ENCODE assay signal across 8 cellular contexts in genomic region chr6:35729349-35729678, GRCh38. TPM values are rescaled to one million over a fixed set of nuclear protein-coding genes. Genes with fewer than 3 reads are reported as not detected.
A peak's percentile ranks its signal among the peaks of the same experiment; 100 is the strongest.
DNase-seq lines count a peak whose midpoint lies in the region; ATAC-seq and TF ChIP-seq lines count a peak whose summit lies in the region.
"Had no signal": no experiment of that assay in that cellular context is flagged by ENCODE, and none has a peak within 500 bp of the region (broad histone marks: within the 10 kb centered on the region; RNA-seq: fewer than 3 reads in every experiment).

No MANE protein-coding gene starts in this region.

- no peaks in the 10 kb centered on the region for H3K27me3 ChIP-seq in foreskin keratinocyte
- H3K27me3 ChIP-seq in suprapubic skin: no peaks in the 10 kb centered on the region

- H3K27ac Mint-ChIP-seq in T-helper 1 cell treated with Interleukin-12 subunit alpha and Interleukin-12 subunit beta and Interleukin-4 antibody, amounts not matched to agents 30 μg/mL and 1 μg/mL, for 36 hours: peak overlapping the region; percentile 49

- no peak for TF ChIP-seq POLR2A in suprapubic skin (IDR thresholded peaks at IDR 0.05)

- ATAC-seq in foreskin keratinocyte (no peak), GM19324 (IDR thresholded peaks at IDR 0.05; ENCODE audit: low FRiP score, unreplicated experiment) (no peak)

- DNase-seq in T-helper 1 cell: no peak
- DNase-seq in foreskin keratinocyte: no peak
- no peak for DNase-seq in suprapubic skin (ENCODE audit: low spot score in 2 of 2)
- no peak for DNase-seq in NCI-H1417 (lab: John Stamatoyannopoulos, UW)
- DNase-seq: 8988T had no signal

- H3K4me1 Mint-ChIP-seq in T-helper 1 cell treated with Interleukin-12 subunit alpha and Interleukin-12 subunit beta and Interleukin-4 antibody, amounts not matched to agents 30 μg/mL and 1 μg/mL, for 36 hours (ENCODE audit: low read depth): peaks cover 63% of the 10 kb centered on the region

- no peaks in the 10 kb centered on the region for H3K36me3 ChIP-seq in suprapubic skin

- peak overlapping the region; percentile 77 for H3K27ac ChIP-seq in foreskin keratinocyte
- H3K27ac ChIP-seq in suprapubic skin: peak overlapping the region; percentile 100

- no peaks in the 10 kb centered on the region for H3K36me3 Mint-ChIP-seq in T-helper 1 cell treated with Interleukin-12 subunit alpha and Interleukin-12 subunit beta and Interleukin-4 antibody, amounts not matched to agents 30 μg/mL and 1 μg/mL, for 36 hours (ENCODE audit: low read depth)

- H3K9me3 Mint-ChIP-seq in T-helper 1 cell treated with Interleukin-12 subunit alpha and Interleukin-12 subunit beta and Interleukin-4 antibody, amounts not matched to agents 30 μg/mL and 1 μg/mL, for 36 hours: no peaks in the 10 kb centered on the region

- H3K4me3 Mint-ChIP-seq in T-helper 1 cell treated with Interleukin-12 subunit alpha and Interleukin-12 subunit beta and Interleukin-4 antibody, amounts not matched to agents 30 μg/mL and 1 μg/mL, for 36 hours: peak overlapping the region; percentile 15

- H3K27me3 Mint-ChIP-seq in T-helper 1 cell treated with Interleukin-12 subunit alpha and Interleukin-12 subunit beta and Interleukin-4 antibody, amounts not matched to agents 30 μg/mL and 1 μg/mL, for 36 hours (ENCODE audit: low read depth): no peaks in the 10 kb centered on the region

- H3K9me3 ChIP-seq in suprapubic skin: no peaks in the 10 kb centered on the region

- TF ChIP-seq CTCF in foreskin keratinocyte (conservative IDR thresholded peaks at IDR 0.05) (no peak), suprapubic skin (IDR thresholded peaks at IDR 0.05) (no peak)

- WGBS in suprapubic skin: 53% methylated on average over 3 of the region's 3 CpGs

- no peak for TF ChIP-seq EP300 in suprapubic skin (IDR thresholded peaks at IDR 0.05)

- H3K4me1 ChIP-seq in foreskin keratinocyte (peaks cover 41% of the 10 kb centered on the region), suprapubic skin (peaks cover 96% of the 10 kb centered on the region)

- no peak overlapping the region for H3K4me3 ChIP-seq in suprapubic skin

RNA-seq across cellular contexts. Expression of gene ARMC12, which starts 7.5 kb away (rescaled TPM):
- total RNA-seq in foreskin keratinocyte (0.14 and 0.27 TPM in 2 replicates), suprapubic skin (1 to 10 TPM in 1 of 4 donors, under 1 TPM in 2, not detected in 1; 0.53 to 1.2 (median 0.55) TPM)
- polyA plus RNA-seq in foreskin keratinocyte: 0.15 and 0.23 TPM in 2 replicates

RNA-seq across cellular contexts. Expression of gene FKBP5, which starts 40.6 kb away (rescaled TPM):
- total RNA-seq in foreskin keratinocyte (42.2 and 59.4 TPM in 2 replicates), suprapubic skin (100 to 1,000 TPM; 198 to 321 (median 244) TPM)
- polyA plus RNA-seq in foreskin keratinocyte: 28.1 and 41.8 TPM in 2 replicates

RNA-seq across cellular contexts. Expression of gene CLPSL2, which starts 47.1 kb away (rescaled TPM):
- not detected in 2 replicates for total RNA-seq in foreskin keratinocyte
- polyA plus RNA-seq in foreskin keratinocyte: not detected in 2 replicates
- total RNA-seq in suprapubic skin: not detected
- total RNA-seq: cerebellum had no signal

RNA-seq across cellular contexts. Expression of gene CLPSL1, which starts 51.5 kb away (rescaled TPM):
- total RNA-seq in foreskin keratinocyte (not detected in 2 replicates), suprapubic skin (not detected)
- not detected in 2 replicates for polyA plus RNA-seq in foreskin keratinocyte
- total RNA-seq: cerebellum had no signal
